In genomic region chr7:30179016-30179436, GRCh38 we compare ENCODE assay signal across 10 cellular contexts. TPM values are rescaled to one million over a fixed set of nuclear protein-coding genes. Genes with fewer than 3 reads are reported as not detected.
DNase-seq lines count a peak whose midpoint lies in the region; ATAC-seq, FAIRE-seq and TF ChIP-seq lines count a peak whose summit lies in the region.
"Had no signal": no experiment of that assay in that cellular context is flagged by ENCODE, and none has a peak within 500 bp of the region (broad histone marks: within the 10 kb centered on the region; RNA-seq: fewer than 3 reads in every experiment).

No MANE protein-coding gene starts in this region.

- no peaks in the 10 kb centered on the region for H3K36me3 Mint-ChIP-seq in HFFc6 (ENCODE audit: low read depth)

- no peaks in the 10 kb centered on the region for H3K79me2 ChIP-seq in OCI-LY1 (ENCODE audit: insufficient read depth, low read length)

- WGBS in small intestine, 3 donors, result 35 to 63% (median 40%) methylated on average over 3 of the region's 3 CpGs

- no peak overlapping the region for H3K4me3 Mint-ChIP-seq in HFFc6

- H3K36me3 ChIP-seq in OCI-LY1 (ENCODE audit: insufficient read depth, low read length) (no peaks in the 10 kb centered on the region), small intestine (ENCODE audit: control insufficient read depth in 2 of 2, insufficient read depth in 2 of 2, low read length in 2 of 2) (no peaks in the 10 kb centered on the region)

- no peaks in the 10 kb centered on the region for H4K20me1 ChIP-seq in OCI-LY1 (ENCODE audit: insufficient read depth, low read length)

- H2AFZ ChIP-seq in OCI-LY1 (ENCODE audit: low read length), result peak overlapping the region; percentile 56; the same call in 1 of the 2 replicates

- DNase-seq in small intestine, result peak; percentile 73
- DNase-seq in HFFc6, result no peak
- DNase-seq in erythroblast (lab: John Stamatoyannopoulos, UW), result no peak
- DNase-seq in kidney glomerular epithelial cell (lab: John Stamatoyannopoulos, UW), result no peak
- DNase-seq in activated T-cell treated with anti-CD3 and anti-CD28 coated beads for 4 hours, result no peak
- DNase-seq: GOT3 had no signal

- peaks cover 16% of the 10 kb centered on the region for H3K4me1 Mint-ChIP-seq in HFFc6 (ENCODE audit: low read depth)

- H3K9me3 Mint-ChIP-seq in HFFc6, result no peaks in the 10 kb centered on the region

- H3K4me2 ChIP-seq in OCI-LY1 (ENCODE audit: low read length), result peak overlapping the region; percentile 66

- H3K4me1 ChIP-seq in OCI-LY1 (ENCODE audit: insufficient read depth, low read length, severe bottlenecking) (peaks cover 52% of the 10 kb centered on the region), small intestine (ENCODE audit: control insufficient read depth in 2 of 2, insufficient read depth in 1 of 2, low read depth in 1 of 2, low read length in 1 of 2) (peaks cover 0 to 4% of the 10 kb centered on the region in 2 donors)

- H3F3A ChIP-seq in OCI-LY1 (ENCODE audit: insufficient read depth, low read length), result no peaks in the 10 kb centered on the region

- H3K4me3 ChIP-seq in OCI-LY1 (ENCODE audit: low read depth, low read length, poor library complexity, severe bottlenecking) (peak overlapping the region; percentile 41), small intestine (ENCODE audit: low read depth in 1 of 2, low read length in 2 of 2) (no peak overlapping the region)

- TF ChIP-seq CTCF in OCI-LY1 (IDR thresholded peaks at IDR 0.05; ENCODE audit: low read length) (no peak), HFFc6 (IDR thresholded peaks at IDR 0.05) (no peak)

- peaks cover 8% of the 10 kb centered on the region for H3K27me3 Mint-ChIP-seq in HFFc6 (ENCODE audit: insufficient read depth)

- H3K27ac ChIP-seq in OCI-LY1 (ENCODE audit: low read depth, low read length, poor library complexity, severe bottlenecking) (peak overlapping the region; percentile 46), small intestine (ENCODE audit: low read depth in 1 of 2, low read length in 1 of 2) (peak overlapping the region in 1 of 2 donors; percentile 62)

- no peaks in the 10 kb centered on the region for H3K27me3 ChIP-seq in OCI-LY1 (ENCODE audit: insufficient read depth, low read length)
- no peaks in the 10 kb centered on the region for H3K27me3 ChIP-seq in small intestine (ENCODE audit: control insufficient read depth in 2 of 2, insufficient read depth in 2 of 2, low read length in 2 of 2)

- TF ChIP-seq POLR2A in GM19099 (IDR thresholded peaks at IDR 0.05; ENCODE audit: extremely low read depth, insufficient read length, low read depth) (peak; percentile 25), erythroblast (IDR thresholded peaks at IDR 0.05; ENCODE audit: low read length) (no peak)

- no peaks in the 10 kb centered on the region for H3K9me2 ChIP-seq in OCI-LY1 (ENCODE audit: low read depth, low read length)

- H3K27ac Mint-ChIP-seq in HFFc6, result no peak overlapping the region

- H3K9ac ChIP-seq in OCI-LY1 (ENCODE audit: low read length), result peak overlapping the region; percentile 22; the same call in 1 of the 2 replicates

- peak; percentile 75 for ATAC-seq in HG02840 (IDR thresholded peaks at IDR 0.05; ENCODE audit: low FRiP score, unreplicated experiment)

- FAIRE-seq in small intestine (lab: Jason Lieb, UNC), result no peak
- FAIRE-seq: astrocyte had no signal

- H3K9me3 ChIP-seq in OCI-LY1 (ENCODE audit: low read length) (no peaks in the 10 kb centered on the region; the same call in 1 of the 2 replicates), small intestine (ENCODE audit: control insufficient read depth, low read depth) (no peaks in the 10 kb centered on the region)

RNA-seq across cellular contexts. Expression of gene MTURN, which starts 44.2 kb away (rescaled TPM):
- polyA plus RNA-seq in small intestine, result 10 to 100 TPM in 1 of 3 donors, 1 to 10 TPM in 2; 2.2 to 10.0 (median 4.1) TPM
- 1 to 10 TPM; 4.3 to 7.1 (median 5.9) TPM for total RNA-seq in HFFc6 (2021; fragmentation: NEBNext Ultra II Directional; extraction: Animal tissue kit (Norgen Biotek cat#: 25700))
